Comparison of ENCODE assay signal across 9 cellular contexts in the genomic region with DNA sequence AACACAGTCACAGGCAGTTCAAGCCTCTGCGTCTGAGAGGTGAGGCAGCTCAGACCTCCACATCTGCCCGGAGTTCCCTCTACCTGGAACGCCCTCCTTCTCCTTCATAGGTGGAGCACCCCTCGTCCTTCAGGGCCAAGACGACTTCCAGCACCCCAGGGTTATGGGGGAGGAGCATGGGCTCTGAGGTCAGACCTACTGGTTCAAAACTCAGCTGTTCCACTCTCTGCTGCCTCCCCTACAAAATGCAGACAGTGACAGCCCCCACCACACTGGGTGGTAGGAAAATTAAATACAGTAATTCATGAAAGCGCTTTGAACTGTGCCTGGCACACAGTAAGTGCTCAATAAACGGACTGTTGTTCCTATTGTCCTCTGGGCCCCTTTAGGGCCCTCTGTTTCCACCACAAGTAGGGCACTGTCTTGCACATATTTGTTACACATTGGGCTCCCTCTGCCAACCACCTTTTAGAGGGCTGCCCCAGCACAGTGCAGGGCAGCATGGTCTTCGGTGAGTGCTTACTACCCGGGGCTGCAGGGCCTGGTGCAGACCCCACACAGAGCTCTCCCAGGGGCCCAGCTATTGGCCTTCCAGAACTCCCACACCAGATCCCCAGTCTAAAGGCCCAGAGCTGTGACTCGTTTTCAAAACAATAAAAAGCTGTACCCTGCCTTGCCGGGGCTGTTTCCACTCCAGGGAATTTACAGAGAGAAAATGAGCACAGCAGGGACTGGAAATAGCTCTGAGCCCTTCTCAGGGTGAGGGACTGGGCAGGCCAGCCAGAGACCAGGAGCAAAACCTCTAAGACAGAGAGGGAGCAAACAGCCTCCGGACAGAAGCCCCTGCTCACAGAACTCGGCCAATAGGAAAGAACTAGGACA. TPM values are rescaled to one million over a fixed set of nuclear protein-coding genes. Genes with fewer than 3 reads are reported as not detected.
DNase-seq lines count a peak whose midpoint lies in the region; ATAC-seq and TF ChIP-seq lines count a peak whose summit lies in the region.
"Had no signal": no experiment of that assay in that cellular context is flagged by ENCODE, and none has a peak within 500 bp of the region (broad histone marks: within the 10 kb centered on the region; RNA-seq: fewer than 3 reads in every experiment).

No MANE protein-coding gene starts in this region.

- TF ChIP-seq EP300 in suprapubic skin (IDR thresholded peaks at IDR 0.05), result no peak

- H3K9ac ChIP-seq in adipocyte (ENCODE audit: low read length), result peak overlapping the region; percentile 88

- H3K27ac Mint-ChIP-seq in activated CD8-positive, alpha-beta memory T cell treated with anti-CD3 and anti-CD28 coated beads, Interleukin-2, amount 10 ng/mL, durations not matched to agents 7 days and 5 days, result peak overlapping the region; percentile 17

- in situ Hi-C loops in GM13976 (cut with MboI; ENCODE audit: low sequenced_read_pairs, unreplicated experiment), result no loop called here

- H3K4me3 Mint-ChIP-seq in activated CD8-positive, alpha-beta memory T cell treated with anti-CD3 and anti-CD28 coated beads, Interleukin-2, amount 10 ng/mL, durations not matched to agents 7 days and 5 days, result no peak overlapping the region

- TF ChIP-seq CTCF in lower lobe of right lung (IDR thresholded peaks at IDR 0.05) (no peak), suprapubic skin (IDR thresholded peaks at IDR 0.05) (no peak), GM13976 (IDR thresholded peaks at IDR 0.05; ENCODE audit: borderline replicate concordance, control extremely low read depth, extremely low read depth, insufficient read depth, missing control alignments) (no peak)

- peaks cover 41% of the 10 kb centered on the region for H3K4me1 ChIP-seq in adipocyte (ENCODE audit: control insufficient read depth, insufficient read depth, low read length)
- peaks cover 50% of the 10 kb centered on the region for H3K4me1 ChIP-seq in lower lobe of right lung
- H3K4me1 ChIP-seq in suprapubic skin, result peaks cover 73% of the 10 kb centered on the region

- H3K9me3 ChIP-seq in adipocyte (ENCODE audit: control insufficient read depth, low read length), result no peaks in the 10 kb centered on the region
- no peaks in the 10 kb centered on the region for H3K9me3 ChIP-seq in lower lobe of right lung
- no peaks in the 10 kb centered on the region for H3K9me3 ChIP-seq in suprapubic skin

- no peak for DNase-seq in activated CD8-positive, alpha-beta memory T cell treated with anti-CD3 and anti-CD28 coated beads, Interleukin-2, amount 10 ng/mL, durations not matched to agents 7 days and 5 days
- no peak for DNase-seq in activated CD8-positive, alpha-beta memory T cell treated with anti-CD3 and anti-CD28 coated beads for 24 hours
- DNase-seq in adipocyte (ENCODE audit: low read depth) (peak; percentile 40), lower lobe of right lung (no peak), suprapubic skin (ENCODE audit: low spot score in 2 of 2) (no peak), germinal center (ENCODE audit: low spot score) (no peak), GM13976 (ENCODE audit: low spot score) (no peak)
- DNase-seq: effector CD8-positive, alpha-beta T cell had no signal

- peaks cover 1% of the 10 kb centered on the region for H3K36me3 Mint-ChIP-seq in activated CD8-positive, alpha-beta memory T cell treated with anti-CD3 and anti-CD28 coated beads, Interleukin-2, amount 10 ng/mL, durations not matched to agents 7 days and 5 days

- no peaks in the 10 kb centered on the region for H3K27me3 ChIP-seq in adipocyte (replicated peaks; ENCODE audit: control insufficient read depth, insufficient read depth, low read length)
- no peaks in the 10 kb centered on the region for H3K27me3 ChIP-seq in lower lobe of right lung (ENCODE audit: low read depth)
- H3K27me3 ChIP-seq in suprapubic skin, result no peaks in the 10 kb centered on the region

- no peaks in the 10 kb centered on the region for H3K9me3 Mint-ChIP-seq in activated CD8-positive, alpha-beta memory T cell treated with anti-CD3 and anti-CD28 coated beads, Interleukin-2, amount 10 ng/mL, durations not matched to agents 7 days and 5 days (ENCODE audit: low read depth)

- H3K4me3 ChIP-seq in adipocyte (ENCODE audit: low read length) (peak overlapping the region; percentile 96), lower lobe of right lung (peak overlapping the region; percentile 97), suprapubic skin (peak overlapping the region; percentile 100)

- H3K27ac ChIP-seq in lower lobe of right lung (peak overlapping the region; percentile 13), suprapubic skin (peak overlapping the region; percentile 1)

- ATAC-seq in activated CD8-positive, alpha-beta memory T cell treated with anti-CD3 and anti-CD28 coated beads, Interleukin-2, amount 10 ng/mL, durations not matched to agents 7 days and 5 days, result no peak
- no peak for ATAC-seq in lower lobe of right lung
- no peak for ATAC-seq in HG03045 (IDR thresholded peaks at IDR 0.05; ENCODE audit: unreplicated experiment)

- WGBS in suprapubic skin, result 48% methylated on average over 8 of the region's 13 CpGs

- H3K4me1 Mint-ChIP-seq in activated CD8-positive, alpha-beta memory T cell treated with anti-CD3 and anti-CD28 coated beads, Interleukin-2, amount 10 ng/mL, durations not matched to agents 7 days and 5 days, result peaks cover 53% of the 10 kb centered on the region

- intact Hi-C loops in lower lobe of right lung (cut with DNase I), result no loop called here

- peaks cover 3% of the 10 kb centered on the region for H3K36me3 ChIP-seq in adipocyte (ENCODE audit: control insufficient read depth, insufficient read depth, low read length, severe bottlenecking)
- peaks cover 4% of the 10 kb centered on the region for H3K36me3 ChIP-seq in lower lobe of right lung
- no peaks in the 10 kb centered on the region for H3K36me3 ChIP-seq in suprapubic skin

- TF ChIP-seq POLR2A in suprapubic skin (IDR thresholded peaks at IDR 0.05), result no peak

- CTCF ChIA-PET in activated CD8-positive, alpha-beta memory T cell treated with anti-CD3 and anti-CD28 coated beads, Interleukin-2, amount 10 ng/mL, durations not matched to agents 7 days and 5 days (lab: Charles Lee), result interaction anchor here (0.7 kb wide), 1 partner anchor 10 kb away, joined by 3 read pairs; no protein-coding TSS in a partner anchor

- H3K27me3 Mint-ChIP-seq in activated CD8-positive, alpha-beta memory T cell treated with anti-CD3 and anti-CD28 coated beads, Interleukin-2, amount 10 ng/mL, durations not matched to agents 7 days and 5 days, result no peaks in the 10 kb centered on the region

RNA-seq across cellular contexts. Expression of gene TMEM184B, which starts 2.5 kb away (rescaled TPM):
- total RNA-seq in activated CD8-positive, alpha-beta memory T cell treated with anti-CD3 and anti-CD28 coated beads, Interleukin-2, amount 10 ng/mL, durations not matched to agents 7 days and 5 days, result 10 to 100 TPM; 29.8 to 35.5 TPM
- total RNA-seq in lower lobe of right lung (77.7 TPM), suprapubic skin (10 to 100 TPM; 41.5 to 54.9 (median 46.0) TPM)

RNA-seq across cellular contexts. Expression of gene CSNK1E, which starts 46.9 kb away (rescaled TPM):
- 100 to 1,000 TPM; 110 to 122 TPM for total RNA-seq in activated CD8-positive, alpha-beta memory T cell treated with anti-CD3 and anti-CD28 coated beads, Interleukin-2, amount 10 ng/mL, durations not matched to agents 7 days and 5 days
- 126 TPM for total RNA-seq in lower lobe of right lung
- total RNA-seq in suprapubic skin, result 100 to 1,000 TPM; 112 to 246 (median 160) TPM
